ENCODE assay signal across 12 cellular contexts in genomic region chr11:69915151-69915500, GRCh38.
DNase-seq lines count a peak whose midpoint lies in the region; ATAC-seq, FAIRE-seq and TF ChIP-seq lines count a peak whose summit lies in the region.
"Had no signal": no experiment of that assay in that cellular context is flagged by ENCODE, and none has a peak within 500 bp of the region (broad histone marks: within the 10 kb centered on the region; RNA-seq: fewer than 3 reads in every experiment).

No MANE protein-coding gene starts in this region.

- no peaks in the 10 kb centered on the region for H3K79me2 ChIP-seq in Karpas-422 (ENCODE audit: low read length)

- H3K9me3 ChIP-seq in left ventricle myocardium inferior (replicated peaks) = peaks cover 4% of the 10 kb centered on the region
- no peaks in the 10 kb centered on the region for H3K9me3 ChIP-seq in right cardiac atrium (ENCODE audit: control insufficient read depth, low read length)
- no peaks in the 10 kb centered on the region for H3K9me3 ChIP-seq in mucosa of rectum (ENCODE audit: control insufficient read depth in 2 of 2, low read length in 2 of 2)
- no peaks in the 10 kb centered on the region for H3K9me3 ChIP-seq in uterus
- H3K9me3 ChIP-seq in Karpas-422 (ENCODE audit: low read length) = no peaks in the 10 kb centered on the region

- intact Hi-C loops in left ventricle myocardium inferior (cut with micrococcal nuclease) = loop anchor here (5.0 kb wide), 1 partner anchor 277 kb away; no protein-coding TSS in a partner anchor
- intact Hi-C loops in right cardiac atrium (cut with DNase I) = loop anchor here in 1 of 4 donors (5.0 kb wide), 1 partner anchor 277 kb away; no protein-coding TSS in a partner anchor
- intact Hi-C loops in uterus (cut with DNase I; ENCODE audit: low total_unique reads) = loop anchor here (5.0 kb wide), 1 partner anchor 277 kb away; no protein-coding TSS in a partner anchor

- H3K4me2 ChIP-seq in Karpas-422 (ENCODE audit: low read depth, low read length, poor library complexity, severe bottlenecking) = no peak overlapping the region

- no peak for FAIRE-seq in bronchial epithelial cell (lab: Jason Lieb, UNC)
- FAIRE-seq: D721Med, islet of Langerhans had no signal

- no peaks in the 10 kb centered on the region for H3K9me2 ChIP-seq in Karpas-422 (replicated peaks; ENCODE audit: insufficient read depth, low read length)

- no peak for TF ChIP-seq POLR2A in uterus (IDR thresholded peaks at IDR 0.05)

- H3K4me3 ChIP-seq in left ventricle myocardium inferior (peak overlapping the region; percentile 46), right cardiac atrium (ENCODE audit: low read length) (no peak overlapping the region), bronchial epithelial cell (ENCODE audit: low read depth, low read length) (no peak overlapping the region), mucosa of rectum (ENCODE audit: low read length in 2 of 2) (peak overlapping the region in 1 of 2 donors; percentile 39), uterus (no peak overlapping the region), Karpas-422 (ENCODE audit: low read length) (no peak overlapping the region)

- TF ChIP-seq CTCF in left ventricle myocardium inferior (IDR thresholded peaks at IDR 0.05; ENCODE audit: borderline replicate concordance) (no peak), bronchial epithelial cell (IDR thresholded peaks at IDR 0.05; ENCODE audit: insufficient read depth, low read length, severe bottlenecking) (no peak), uterus (IDR thresholded peaks at IDR 0.05) (no peak)

- WGBS in right cardiac atrium = 19% methylated on average over 6 of the region's 6 CpGs

- H2AFZ ChIP-seq in Karpas-422 (ENCODE audit: low read length) = no peak overlapping the region

- H3K27me3 ChIP-seq in left ventricle myocardium inferior (ENCODE audit: low read depth) (peaks cover 37% of the 10 kb centered on the region), right cardiac atrium (ENCODE audit: control insufficient read depth, insufficient read depth) (no peaks in the 10 kb centered on the region), bronchial epithelial cell (ENCODE audit: control insufficient read depth, insufficient read depth, low read length) (peaks cover 2% of the 10 kb centered on the region), mucosa of rectum (ENCODE audit: control insufficient read depth in 2 of 2, insufficient read depth in 2 of 2, low read length in 2 of 2) (peaks cover 4 to 7% of the 10 kb centered on the region in 2 donors), uterus (no peaks in the 10 kb centered on the region), Karpas-422 (ENCODE audit: low read length) (no peaks in the 10 kb centered on the region)

- H3K4me1 ChIP-seq in left ventricle myocardium inferior (peaks cover 39% of the 10 kb centered on the region), right cardiac atrium (ENCODE audit: control insufficient read depth, insufficient read depth, low read length) (no peaks in the 10 kb centered on the region), mucosa of rectum (ENCODE audit: control insufficient read depth in 2 of 2, insufficient read depth in 2 of 2, low read length in 2 of 2) (peaks cover 9 to 14% of the 10 kb centered on the region in 2 donors), uterus (peaks cover 0 to 16% of the 10 kb centered on the region in 2 donors), Karpas-422 (ENCODE audit: low read length) (no peaks in the 10 kb centered on the region)

- DNase-seq in left ventricle myocardium inferior = no peak
- DNase-seq in right cardiac atrium = no peak
- DNase-seq in bronchial epithelial cell (ENCODE audit: low read depth) = peak; percentile 72
- no peak for DNase-seq in uterus
- no peak for DNase-seq in EL
- DNase-seq in Karpas-422 = no peak

- H3K9ac ChIP-seq in mucosa of rectum (ENCODE audit: low read depth in 1 of 2, low read length in 2 of 2) (no peak overlapping the region), Karpas-422 (ENCODE audit: low read length) (no peak overlapping the region)

- peak overlapping the region; percentile 84 for H3K27ac ChIP-seq in left ventricle myocardium inferior (replicated peaks)
- no peak overlapping the region for H3K27ac ChIP-seq in right cardiac atrium (ENCODE audit: low read length)
- H3K27ac ChIP-seq in mucosa of rectum (ENCODE audit: low read depth in 2 of 2, low read length in 2 of 2) = peak overlapping the region; percentile 9 to 35
- H3K27ac ChIP-seq in uterus = peak overlapping the region; percentile 80
- H3K27ac ChIP-seq in Karpas-422 (ENCODE audit: low read length) = no peak overlapping the region
- H3K27ac ChIP-seq: WERI-Rb-1 had no signal

- 0 out of 2 replicates have a peak, but pooled peaks cover 4% of the 10 kb centered on the region for H4K20me1 ChIP-seq in Karpas-422 (ENCODE audit: insufficient read depth, low read depth, low read length)

- ATAC-seq in right cardiac atrium (no peak), GM18498 (IDR thresholded peaks at IDR 0.05; ENCODE audit: unreplicated experiment) (no peak)
- ATAC-seq: naive thymus-derived CD8-positive, alpha-beta T cell had no signal

- H3K36me3 ChIP-seq in left ventricle myocardium inferior = no peaks in the 10 kb centered on the region
- no peaks in the 10 kb centered on the region for H3K36me3 ChIP-seq in bronchial epithelial cell (ENCODE audit: control insufficient read depth, insufficient read depth, low read length)
- H3K36me3 ChIP-seq in mucosa of rectum (ENCODE audit: control insufficient read depth in 2 of 2, insufficient read depth in 2 of 2, low read length in 2 of 2) = no peaks in the 10 kb centered on the region
- H3K36me3 ChIP-seq in uterus = no peaks in the 10 kb centered on the region
- H3K36me3 ChIP-seq in Karpas-422 (ENCODE audit: insufficient read depth, low read length) = no peaks in the 10 kb centered on the region
- H3K36me3 ChIP-seq: WERI-Rb-1 had no signal

Comparison
In these comparisons a context has a peak if more than half of its experiments do, and no peak if none do; other contexts are left out.
1. H3K27ac ChIP-seq: peak in left ventricle myocardium inferior (single experiment), mucosa of rectum (2 of 2) and uterus (2 of 2); none in right cardiac atrium (single experiment) and Karpas-422 (single experiment).